In genomic region chr11:45178890-45179663, GRCh38 we compare ENCODE assay signal across 11 cellular contexts. TPM values are rescaled to one million over a fixed set of nuclear protein-coding genes. Genes with fewer than 3 reads are reported as not detected.
DNase-seq lines count a peak whose midpoint lies in the region; ATAC-seq and TF ChIP-seq lines count a peak whose summit lies in the region.
"Had no signal": no experiment of that assay in that cellular context is flagged by ENCODE, and none has a peak within 500 bp of the region (broad histone marks: within the 10 kb centered on the region; RNA-seq: fewer than 3 reads in every experiment).

No MANE protein-coding gene starts in this region.

- POLR2A ChIA-PET in SK-N-SH (lab: Yijun Ruan, JAX), result no interaction called here

- DNase-seq in GM12865 (ENCODE audit: low read depth), result peak; percentile 17
- no peak for DNase-seq in SK-N-SH
- DNase-seq in renal cortical epithelial cell (ENCODE audit: low read depth), result peak; percentile 36
- no peak for DNase-seq in SIG-M5 treated with dmso at 0.1 percent for 504 hours (lab: John Stamatoyannopoulos, UW; ENCODE audit: unreplicated experiment)
- DNase-seq in stimulated activated CD4-positive, alpha-beta T cell treated with anti-CD3 and anti-CD28 coated beads, Interleukin-2, amount 100 ng/mL, for 24 hours, result no peak
- no peak for DNase-seq in GF-D8 (lab: John Stamatoyannopoulos, UW)
- DNase-seq: cortex of kidney, midbrain, NCI-H187 treated with DMSO at 0.1 percent for 48 hours had no signal

- TF ChIP-seq EP300 in SK-N-SH (IDR thresholded peaks at IDR 0.05; ENCODE audit: borderline replicate concordance in 1 of 2, low read depth in 1 of 2, low read length in 1 of 2) (no peak), gastroesophageal sphincter (IDR thresholded peaks at IDR 0.05) (no peak)

- no peak for TF ChIP-seq POLR2A in gastroesophageal sphincter (IDR thresholded peaks at IDR 0.05)

- TF ChIP-seq CTCF in GM12865 (IDR thresholded peaks at IDR 0.05; ENCODE audit: insufficient read depth, low read depth, low read length, missing control alignments), result no peak
- no peak for TF ChIP-seq CTCF in SK-N-SH (IDR thresholded peaks at IDR 0.05)
- no peak for TF ChIP-seq CTCF in gastroesophageal sphincter (IDR thresholded peaks at IDR 0.05)

- H3K27ac ChIP-seq in SK-N-SH (ENCODE audit: low read depth in 2 of 2, low read length in 1 of 2), result peak overlapping the region in 1 of 2 experiments; percentile 60; a peak in 2 of 4 replicates
- peak overlapping the region; percentile 86 to 94 (median 92) for H3K27ac ChIP-seq in gastroesophageal sphincter

- H3K4me1 ChIP-seq in SK-N-SH (ENCODE audit: control insufficient read depth in 1 of 2, insufficient read depth in 2 of 2, low read depth in 1 of 2, low read length in 1 of 2) (peaks cover 15 to 21% of the 10 kb centered on the region in 2 experiments; a peak in 3 of 4 replicates), gastroesophageal sphincter (peaks cover 4 to 61% (median 13%) of the 10 kb centered on the region in 3 donors)

- CTCF ChIA-PET in SK-N-SH (lab: Yijun Ruan, JAX), result interaction anchor here (1.2 kb wide), 3 partner anchors 14 to 562 kb away, joined by 3 to 4 read pairs (median 3); no protein-coding TSS in a partner anchor

- H4K20me1 ChIP-seq in SK-N-SH (ENCODE audit: insufficient read depth), result no peaks in the 10 kb centered on the region

- H3K36me3 ChIP-seq in SK-N-SH (replicated peaks in 1 of 2; ENCODE audit: control insufficient read depth in 1 of 2, insufficient read depth in 2 of 2, low read length in 1 of 2) (peaks cover 3% of the 10 kb centered on the region in 2 experiments), gastroesophageal sphincter (peaks cover 0 to 20% of the 10 kb centered on the region in 2 donors)

- 79% methylated on average over 8 of the region's 8 CpGs for WGBS in SK-N-SH (ENCODE audit: low lambda C conversion rate)
- 47 to 51% methylated on average over 3 to 7 of the region's 8 CpGs for WGBS in gastroesophageal sphincter (ENCODE audit: low coverage in 1 of 2), 2 donors

- ATAC-seq in gastroesophageal sphincter (no peak), HG03520 (IDR thresholded peaks at IDR 0.05; ENCODE audit: unreplicated experiment) (no peak)

- H3K27me3 ChIP-seq in SK-N-SH (ENCODE audit: insufficient read depth), result no peaks in the 10 kb centered on the region
- H3K27me3 ChIP-seq in gastroesophageal sphincter, result no peaks in the 10 kb centered on the region

- no peak overlapping the region for H2AFZ ChIP-seq in SK-N-SH (ENCODE audit: low read depth)

- TF ChIP-seq RAD21 in SK-N-SH (IDR thresholded peaks at IDR 0.05; ENCODE audit: low read length), result peak; percentile 3; the same call in 1 of the 2 replicates

- peak overlapping the region; percentile 75; the same call in 1 of the 2 replicates for H3K4me2 ChIP-seq in SK-N-SH

- no peaks in the 10 kb centered on the region for H3K79me2 ChIP-seq in SK-N-SH (ENCODE audit: insufficient read depth)

- H3K4me3 ChIP-seq in GM12865 (ENCODE audit: low read depth, low read length) (no peak overlapping the region), SK-N-SH (ENCODE audit: low read depth in 2 of 2, low read length in 1 of 2) (no peak overlapping the region), gastroesophageal sphincter (no peak overlapping the region)

- H3K9me3 ChIP-seq in SK-N-SH (no peaks in the 10 kb centered on the region), gastroesophageal sphincter (no peaks in the 10 kb centered on the region)

- H3K9ac ChIP-seq in SK-N-SH, result no peak overlapping the region

- peaks cover 7% of the 10 kb centered on the region for H3F3A ChIP-seq in SK-N-SH (replicated peaks; ENCODE audit: insufficient read depth)

- no peaks in the 10 kb centered on the region for H3K9me2 ChIP-seq in SK-N-SH

TF ChIP-seq in SK-N-SH, 30 proteins besides CTCF, POLR2A, EP300 and RAD21:
- TF ChIP-seq FOSL2 (IDR thresholded peaks at IDR 0.05; ENCODE audit: borderline replicate concordance, low read depth), result 0 out of 2 replicates have a peak, but pooled peaks have one; percentile 8
- no peak for TF ChIP-seq RCOR1 (IDR thresholded peaks at IDR 0.05; ENCODE audit: low read length)

RNA-seq across cellular contexts. Expression of gene PRDM11, which starts 32.6 kb away (rescaled TPM):
- polyA plus RNA-seq in SK-N-SH (2012; rRNA removed), result 3.8 and 4.5 TPM in 2 replicates
- polyA plus RNA-seq in SK-N-SH (2012; cell fraction: cytosol; rRNA removed), result 2.2 and 3.6 TPM in 2 replicates
- polyA plus RNA-seq in SK-N-SH (2012; cell fraction: nucleus; rRNA removed), result 7.5 and 8.0 TPM in 2 replicates
- total RNA-seq in gastroesophageal sphincter, result 10 to 100 TPM; 26.4 to 57.2 (median 29.6) TPM
- 2.3 and 10.1 TPM in 2 replicates for total RNA-seq in renal cortical epithelial cell

Comparison
In these comparisons a context has a peak if more than half of its experiments do, and no peak if none do; other contexts are left out.
1. DNase-seq: peak in GM12865 (single experiment) and renal cortical epithelial cell (single experiment); none in SK-N-SH (single experiment), SIG-M5 treated with dmso at 0.1 percent for 504 hours (single experiment), stimulated activated CD4-positive, alpha-beta T cell treated with anti-CD3 and anti-CD28 coated beads, Interleukin-2, amount 100 ng/mL, for 24 hours (0 of 2) and GF-D8 (single experiment).